1 cellular context compared by ENCODE assay signal in genomic region chr1:242524571-242525359, GRCh38.
TF ChIP-seq lines count a peak whose summit lies in the region.

Gene PLD5, minus strand, starts transcription at chr1:242524697.

TF ChIP-seq in WTC11, 78 proteins besides CTCF, POLR2A, EP300 and RAD21 (continued from another document):
- TF ChIP-seq, protein P1, sequence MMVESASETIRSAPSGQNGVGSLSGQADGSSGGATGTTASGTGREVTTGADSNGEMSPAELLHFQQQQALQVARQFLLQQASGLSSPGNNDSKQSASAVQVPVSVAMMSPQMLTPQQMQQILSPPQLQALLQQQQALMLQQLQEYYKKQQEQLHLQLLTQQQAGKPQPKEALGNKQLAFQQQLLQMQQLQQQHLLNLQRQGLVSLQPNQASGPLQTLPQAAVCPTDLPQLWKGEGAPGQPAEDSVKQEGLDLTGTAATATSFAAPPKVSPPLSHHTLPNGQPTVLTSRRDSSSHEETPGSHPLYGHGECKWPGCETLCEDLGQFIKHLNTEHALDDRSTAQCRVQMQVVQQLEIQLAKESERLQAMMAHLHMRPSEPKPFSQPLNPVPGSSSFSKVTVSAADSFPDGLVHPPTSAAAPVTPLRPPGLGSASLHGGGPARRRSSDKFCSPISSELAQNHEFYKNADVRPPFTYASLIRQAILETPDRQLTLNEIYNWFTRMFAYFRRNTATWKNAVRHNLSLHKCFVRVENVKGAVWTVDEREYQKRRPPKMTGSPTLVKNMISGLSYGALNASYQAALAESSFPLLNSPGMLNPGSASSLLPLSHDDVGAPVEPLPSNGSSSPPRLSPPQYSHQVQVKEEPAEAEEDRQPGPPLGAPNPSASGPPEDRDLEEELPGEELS (CRISPR knock-in tag; IDR thresholded peaks at IDR 0.05) = peak; percentile 38; the same call in 1 of the 2 replicates
- TF ChIP-seq SP1 (CRISPR knock-in tag; conservative IDR thresholded peaks at IDR 0.05) (0 out of 2 replicates have a peak, but pooled peaks have one; percentile 27), TEAD4 (CRISPR knock-in tag; IDR thresholded peaks at IDR 0.05) (no peak)
